ENCODE assay signal across 20 cellular contexts in genomic region chrX:30913556-30913955, GRCh38. TPM values are rescaled to one million over a fixed set of nuclear protein-coding genes. Genes with fewer than 3 reads are reported as not detected.
A peak's percentile ranks its signal among the peaks of the same experiment; 100 is the strongest.
DNase-seq lines count a peak whose midpoint lies in the region; ATAC-seq, FAIRE-seq and TF ChIP-seq lines count a peak whose summit lies in the region.
"Had no signal": no experiment of that assay in that cellular context is flagged by ENCODE, and none has a peak within 500 bp of the region (broad histone marks: within the 10 kb centered on the region; RNA-seq: fewer than 3 reads in every experiment).

No MANE protein-coding gene starts in this region.

- no peak for TF ChIP-seq RAD21 in K562 (CRISPR knock-in tag; conservative IDR thresholded peaks at IDR 0.05 in 1 of 2, IDR thresholded peaks at IDR 0.05 in 1 of 2)

- H3K4me2 ChIP-seq in K562 (ENCODE audit: insufficient read depth, low read length): no peak overlapping the region

- BruUV-seq in K562 (replicated peaks; lab: Mats Ljungman, UMichigan): no TSS peak

- H3K27ac Mint-ChIP-seq in endodermal cell: no peak overlapping the region
- H3K27ac Mint-ChIP-seq: CD4-positive, alpha-beta memory T cell had no signal

- no peak overlapping the region for H2AFZ ChIP-seq in K562 (ENCODE audit: low read depth, low read length)

- H3K36me3 Mint-ChIP-seq in endodermal cell (ENCODE audit: low read depth): no peaks in the 10 kb centered on the region
- H3K36me3 Mint-ChIP-seq: CD4-positive, alpha-beta memory T cell had no signal

- no peak for FAIRE-seq in K562 (lab: Jason Lieb, UNC)
- peak; percentile 32 for FAIRE-seq in pancreas (lab: Jason Lieb, UNC)
- FAIRE-seq: GM12891, GM18507, H54 had no signal

- CTCF ChIA-PET in HEK293 (lab: Yijun Ruan, JAX): no interaction called here
- CTCF ChIA-PET in K562 (lab: Yijun Ruan, JAX; ENCODE audit: low intra/inter-chr PET ratio): no interaction called here

- ATAC-seq in K562: no peak
- no peak for ATAC-seq in pancreas
- no peak for ATAC-seq in omental fat pad (ENCODE audit: low FRiP score)

- no peak for TF ChIP-seq POLR2A in K562 (conservative IDR thresholded peaks at IDR 0.05)

- H3K27me3 ChIP-seq in K562 (ENCODE audit: control insufficient read depth in 2 of 2, insufficient read depth in 2 of 2, low read length in 2 of 2) (no peaks in the 10 kb centered on the region), pancreas (no peaks in the 10 kb centered on the region), endodermal cell (ENCODE audit: control insufficient read depth, insufficient read depth, low read length, poor library complexity, severe bottlenecking) (no peaks in the 10 kb centered on the region)

- no peaks in the 10 kb centered on the region for H3K79me2 ChIP-seq in K562 (ENCODE audit: control insufficient read depth, insufficient read depth, low read length)

- no peaks in the 10 kb centered on the region for H3K9me1 ChIP-seq in K562 (ENCODE audit: control insufficient read depth, insufficient read depth, low read length)

- intact Hi-C loops in K562 (cut with micrococcal nuclease) (no loop called here), pancreas (cut with DNase I) (no loop called here)

- POLR2A ChIA-PET in HEK293 (lab: Yijun Ruan, JAX) (no interaction called here), K562 (lab: Yijun Ruan, JAX) (no interaction called here)

- 86% methylated on average over 1 of the region's 1 CpG for WGBS in K562 (ENCODE audit: insufficient coverage, low coverage, missing lambda C conversion rate)
- WGBS in pancreas, 2 donors: 92 to 100% methylated on average over 1 of the region's 1 CpG
- no CpG with 5 or more reads among the region's 1 CpG for WGBS in endodermal cell (ENCODE audit: insufficient coverage in 1 of 2, insufficient read length in 1 of 2), 2 experiments

- no peak overlapping the region for H3K4me3 Mint-ChIP-seq in endodermal cell
- H3K4me3 Mint-ChIP-seq: CD4-positive, alpha-beta memory T cell had no signal

- no peak overlapping the region for H3K27ac ChIP-seq in HEK293 (ENCODE audit: extremely low read depth, low read depth, low read length)
- H3K27ac ChIP-seq in K562 (ENCODE audit: extremely low read depth, low read depth, low read length): no peak overlapping the region
- no peak overlapping the region for H3K27ac ChIP-seq in pancreas
- H3K27ac ChIP-seq in endodermal cell (ENCODE audit: low read depth, low read length): no peak overlapping the region

- no peaks in the 10 kb centered on the region for H3K9me3 ChIP-seq in HEK293 (ENCODE audit: control insufficient read depth, insufficient read depth, low read depth, low read length)
- H3K9me3 ChIP-seq in K562 (replicated peaks; ENCODE audit: control insufficient read depth, insufficient read depth, low read depth, low read length): no peaks in the 10 kb centered on the region
- H3K9me3 ChIP-seq in pancreas: no peaks in the 10 kb centered on the region
- H3K9me3 ChIP-seq in endodermal cell (ENCODE audit: control insufficient read depth, low read length): no peaks in the 10 kb centered on the region
- H3K9me3 ChIP-seq: HAP-1 had no signal

- H3K4me1 ChIP-seq in HEK293 (ENCODE audit: control insufficient read depth, insufficient read depth, low read length): no peaks in the 10 kb centered on the region
- H3K4me1 ChIP-seq in K562 (replicated peaks in 1 of 2; ENCODE audit: control insufficient read depth in 2 of 2, insufficient read depth in 2 of 2, low read length in 2 of 2): peaks cover 6 to 27% of the 10 kb centered on the region in 2 experiments; a peak in 4 of 5 replicates
- H3K4me1 ChIP-seq in pancreas: no peaks in the 10 kb centered on the region
- no peaks in the 10 kb centered on the region for H3K4me1 ChIP-seq in endodermal cell (ENCODE audit: control insufficient read depth, insufficient read depth, low read length)
- H3K4me1 ChIP-seq: HAP-1 had no signal

- no peak overlapping the region for H3K4me3 ChIP-seq in HEK293 (ENCODE audit: low read depth, low read length)
- no peak overlapping the region for H3K4me3 ChIP-seq in K562
- H3K4me3 ChIP-seq in pancreas: no peak overlapping the region
- H3K4me3 ChIP-seq in endodermal cell (ENCODE audit: low read length): no peak overlapping the region
- H3K4me3 ChIP-seq: HAP-1 had no signal

- H3K27me3 Mint-ChIP-seq in endodermal cell (ENCODE audit: insufficient read depth): no peaks in the 10 kb centered on the region
- H3K27me3 Mint-ChIP-seq: CD4-positive, alpha-beta memory T cell had no signal

- H3K4me1 Mint-ChIP-seq in endodermal cell: peaks cover 22% of the 10 kb centered on the region

- TF ChIP-seq CTCF in HEK293 (tag by site-specific recombination; IDR thresholded peaks at IDR 0.05) (no peak), K562 (IDR thresholded peaks at IDR 0.05 in 2 of 3, conservative IDR thresholded peaks at IDR 0.05 in 1 of 3; ENCODE audit: insufficient read depth in 2 of 3, low read depth in 1 of 3, low read length in 3 of 3) (no peak), pancreas (IDR thresholded peaks at IDR 0.05) (no peak), omental fat pad (IDR thresholded peaks at IDR 0.05) (no peak), endodermal cell (conservative IDR thresholded peaks at IDR 0.05) (no peak)

- DNase-seq in K562 (ENCODE audit: extremely low read depth in 1 of 4, low spot score in 3 of 4) (no peak), pancreas (no peak), omental fat pad (ENCODE audit: low spot score) (no peak), RPMI8226 (no peak), endodermal cell (no peak)
- no peak for DNase-seq in effector CD8-positive, alpha-beta T cell (lab: John Stamatoyannopoulos, UW)
- DNase-seq: 8988T; C1 segment of cervical spinal cord; Calu3; CD4-positive, alpha-beta memory T cell; COR-L47; DMS53; DMS79 treated with DMSO at 0.1 percent for 48 hours; GF-D8; GOT3 had no signal

- no peaks in the 10 kb centered on the region for H4K20me1 ChIP-seq in K562 (replicated peaks; ENCODE audit: control insufficient read depth, insufficient read depth, low read length)

- peaks cover 11% of the 10 kb centered on the region for H3K9me3 Mint-ChIP-seq in endodermal cell
- H3K9me3 Mint-ChIP-seq: CD4-positive, alpha-beta memory T cell had no signal

- in situ Hi-C loops in K562 (cut with MboI): no loop called here

- H3K9ac ChIP-seq in K562 (ENCODE audit: insufficient read depth in 1 of 2, low read depth in 2 of 2, low read length in 2 of 2) (no peak overlapping the region), endodermal cell (ENCODE audit: extremely low read depth, low read length, poor library complexity, severe bottlenecking) (no peak overlapping the region)

- H3K36me3 ChIP-seq in HEK293 (ENCODE audit: control insufficient read depth in 2 of 2, insufficient read depth in 1 of 2, low read length in 2 of 2) (no peaks in the 10 kb centered on the region), K562 (ENCODE audit: control insufficient read depth, insufficient read depth, low read length) (no peaks in the 10 kb centered on the region), pancreas (no peaks in the 10 kb centered on the region), endodermal cell (ENCODE audit: control insufficient read depth, insufficient read depth, low read length) (no peaks in the 10 kb centered on the region)
- H3K36me3 ChIP-seq: HAP-1 had no signal

- no peak for TF ChIP-seq EP300 in K562 (IDR thresholded peaks at IDR 0.05; ENCODE audit: low read length)

TF ChIP-seq in HEK293, 187 proteins besides CTCF, POLR2A, EP300 and RAD21 (continues in another document):
- TF ChIP-seq EGR2 (tag by site-specific recombination; IDR thresholded peaks at IDR 0.05; ENCODE audit: low read depth): no peak

TF ChIP-seq in K562, 482 proteins besides CTCF, POLR2A, EP300 and RAD21 (continues in another document):
- TF ChIP-seq CBFA2T3 (IDR thresholded peaks at IDR 0.05) (peak; percentile 50), ZFP36 (IDR thresholded peaks at IDR 0.05; ENCODE audit: low read depth, low read length, partially characterized antibody) (no peak)

RNA-seq across cellular contexts. Expression of gene TAB3, which starts 24.5 kb away (rescaled TPM):
- total RNA-seq in K562 (2011; cell fraction: chromatin; rRNA removed; ENCODE audit: low replicate concordance): 10.2 and 30.3 TPM in 2 replicates
- 4.5 and 7.9 TPM in 2 replicates for total RNA-seq in K562 (2011; cell fraction: nucleolus; rRNA removed)
- 11.4 and 20.8 TPM in 2 replicates for total RNA-seq in K562 (2011; cell fraction: nucleoplasm; rRNA removed)
- total RNA-seq in K562 (2014; rRNA removed) (10.9 and 18.9 TPM in 2 replicates), K562 (2014; rRNA removed; fragmentation: Illumina TruSeq; extraction: Trizol) (15.5 and 16.2 TPM in 2 replicates), K562 (2015; rRNA removed; fragmentation: Illumina TruSeq; extraction: Trizol) (12.7 and 15.4 TPM in 2 replicates), K562 (2021) (14.8 and 18.8 TPM in 2 replicates), pancreas (10 to 100 TPM; 10.3 to 17.3 (median 13.7) TPM), omental fat pad (10 to 100 TPM; 24.3 to 31.2 (median 27.9) TPM), endodermal cell (10 to 100 TPM; 19.8 to 23.2 TPM)
- polyA plus RNA-seq in K562 (2011; rRNA removed) (20.1 and 31.1 TPM in 2 replicates), K562 (2014; fragmentation: Illumina TruSeq; extraction: Trizol) (20.0 and 23.2 TPM in 2 replicates), K562 (2014; fragmentation: Nextera tagmentation; extraction: Ambion mirVana) (1 to 10 TPM; 2.4 to 3.5 TPM), K562 (2014; rRNA removed) (14.8 and 15.6 TPM in 2 replicates), pancreas (10 to 100 TPM; 10.2 to 14.9 TPM)
- 16.4 and 20.3 TPM in 2 replicates for polyA plus RNA-seq in K562 (2011; cell fraction: cytosol; rRNA removed)
- 23.1 and 24.9 TPM in 2 replicates for polyA plus RNA-seq in K562 (2011; cell fraction: nucleus; rRNA removed)
- polyA plus RNA-seq in K562 (2012): 15.7 and 19.2 TPM in 2 replicates
- 32.2 and 50.1 TPM in 2 replicates for polyA minus RNA-seq in K562 (2011; rRNA and poly(A)+ RNA removed)
- 8.7 and 14.2 TPM in 2 replicates for polyA minus RNA-seq in K562 (2011; cell fraction: cytosol; rRNA and poly(A)+ RNA removed)
- polyA minus RNA-seq in K562 (2011; cell fraction: nucleus; rRNA and poly(A)+ RNA removed): 14.0 and 16.4 TPM in 2 replicates
- polyA plus RNA-seq in endodermal cell (2013, experiment 1 of 2): 23.3 TPM
- 18.3 TPM for polyA plus RNA-seq in endodermal cell (2013, experiment 2 of 2)

Comparison
In these comparisons a context has a peak if more than half of its experiments do, and no peak if none do; other contexts are left out.
1. Of the 44 proteins assayed by ChIP-seq in both K562 and HEK293: peak only in K562: none; only in HEK293: none; in both: PRDM10; in neither: 43.